ENCODE assay signal across 14 cellular contexts in the genomic region with DNA sequence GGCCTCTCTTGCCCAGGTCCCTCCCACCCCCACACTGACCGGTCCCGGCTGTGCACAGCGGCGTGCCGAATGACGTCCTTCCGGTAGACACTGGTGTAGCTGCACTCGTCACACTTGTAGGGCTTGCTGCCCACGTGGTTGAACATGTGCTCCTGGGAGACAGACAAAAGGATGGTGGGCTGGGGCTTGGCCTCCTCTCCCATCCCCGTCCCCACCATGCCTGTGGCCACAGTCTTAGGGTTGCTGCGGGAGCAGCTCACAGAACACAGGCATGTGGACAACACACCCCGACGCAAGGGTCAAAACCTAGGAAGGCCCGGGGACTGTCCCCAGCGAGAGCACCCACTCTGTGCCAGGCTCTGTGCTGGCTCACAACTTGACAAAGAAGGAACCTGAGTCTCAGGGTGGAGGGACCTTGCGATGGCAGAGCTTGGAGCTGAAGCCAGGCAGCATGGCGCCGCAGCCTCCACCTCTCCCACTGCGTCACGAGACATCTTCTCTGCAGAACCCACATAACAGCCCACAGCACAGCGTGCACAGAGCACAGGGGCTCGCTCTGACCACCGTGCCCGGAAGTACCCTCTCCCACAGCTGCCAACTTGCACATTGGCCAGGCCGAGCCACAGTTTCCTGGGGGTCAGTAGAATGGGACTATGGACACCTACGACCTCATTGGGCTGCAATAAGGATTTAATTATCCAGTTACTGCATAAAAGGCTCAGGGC. TPM values are rescaled to one million over a fixed set of nuclear protein-coding genes. Genes with fewer than 3 reads are reported as not detected.
DNase-seq lines count a peak whose midpoint lies in the region; ATAC-seq, FAIRE-seq and TF ChIP-seq lines count a peak whose summit lies in the region.
"Had no signal": no experiment of that assay in that cellular context is flagged by ENCODE, and none has a peak within 500 bp of the region (broad histone marks: within the 10 kb centered on the region; RNA-seq: fewer than 3 reads in every experiment).

No MANE protein-coding gene starts in this region.

- FAIRE-seq in kidney (lab: Jason Lieb, UNC): no peak
- FAIRE-seq: H54 had no signal

- no peak overlapping the region for H3K9ac ChIP-seq in kidney (ENCODE audit: low read length in 2 of 2)
- H3K9ac ChIP-seq: KMS-11 had no signal

- H3K27ac ChIP-seq in kidney (ENCODE audit: low read depth in 2 of 2, low read length in 2 of 2): no peak overlapping the region
- no peak overlapping the region for H3K27ac ChIP-seq in tibial artery
- H3K27ac ChIP-seq: breast epithelium, KMS-11, SJCRH30 had no signal

- DNase-seq in Right ventricle myocardium inferior (ENCODE audit: missing footprints) (peak; percentile 48), left cardiac atrium (no peak), kidney (peak; percentile 78), tibial artery (peak; percentile 16 to 60), NK-92 (lab: John Stamatoyannopoulos, UW; ENCODE audit: unreplicated experiment) (no peak)
- DNase-seq: 8988T; activated gamma-delta T cell treated with Interleukin-2 at 50 U/mL for 16 hours; DND-41; stimulated activated CD4-positive, alpha-beta T cell treated with anti-CD3 and anti-CD28 coated beads, Interleukin-4, amount 100 ng/mL, for 4 hours had no signal

- ATAC-seq in Right ventricle myocardium inferior (no peak), left cardiac atrium (no peak), GM21447 (IDR thresholded peaks at IDR 0.05; ENCODE audit: unreplicated experiment) (no peak)

- intact Hi-C loops in Right ventricle myocardium inferior (cut with DNase I): no loop called here
- intact Hi-C loops in left cardiac atrium (cut with DNase I): loop anchor here in 1 of 2 donors (2.0 to 5.0 kb wide), 2 partner anchors 71 to 140 kb away; a partner anchor contains a TSS
- intact Hi-C loops in kidney (cut with DNase I): loop anchor here (10.0 kb wide), 1 partner anchor 137 kb away; a partner anchor contains a TSS
- intact Hi-C loops in tibial artery (cut with DNase I; ENCODE audit: low total_unique reads): loop anchor here (10.0 kb wide), 1 partner anchor 137 kb away; a partner anchor contains a TSS

- peaks cover 48 to 63% of the 10 kb centered on the region in 2 donors for H3K36me3 ChIP-seq in kidney (ENCODE audit: control insufficient read depth in 1 of 2, insufficient read depth in 2 of 2, low read length in 2 of 2)
- H3K36me3 ChIP-seq in tibial artery: peaks cover 86 to 99% (median 93%) of the 10 kb centered on the region in 3 donors

- no peak for TF ChIP-seq CTCF in kidney (IDR thresholded peaks at IDR 0.05; ENCODE audit: borderline replicate concordance, extremely low read depth, insufficient read depth)
- no peak for TF ChIP-seq CTCF in tibial artery (IDR thresholded peaks at IDR 0.05)

- H3K4me3 ChIP-seq in kidney (ENCODE audit: low read length in 2 of 2) (no peak overlapping the region), tibial artery (no peak overlapping the region)
- H3K4me3 ChIP-seq: breast epithelium, SJCRH30 had no signal

- no peaks in the 10 kb centered on the region for H3K9me3 ChIP-seq in kidney (ENCODE audit: control insufficient read depth in 1 of 2, low read length in 2 of 2)
- no peaks in the 10 kb centered on the region for H3K9me3 ChIP-seq in tibial artery
- H3K9me3 ChIP-seq: breast epithelium, SJCRH30 had no signal

- no peaks in the 10 kb centered on the region for H3K27me3 ChIP-seq in tibial artery
- H3K27me3 ChIP-seq: breast epithelium, SJCRH30 had no signal

- H3K4me1 ChIP-seq in kidney (ENCODE audit: control insufficient read depth in 1 of 2, insufficient read depth in 1 of 2, low read depth in 1 of 2, low read length in 2 of 2) (no peaks in the 10 kb centered on the region), tibial artery (no peaks in the 10 kb centered on the region)
- H3K4me1 ChIP-seq: breast epithelium, SJCRH30 had no signal

RNA-seq across cellular contexts. Expression of a gene that starts 9.8 kb away (rescaled TPM):
- total RNA-seq in Right ventricle myocardium inferior (9.7 TPM), left cardiac atrium (1 to 10 TPM; 9.1 to 9.8 TPM), kidney (22.3 TPM)
- polyA plus RNA-seq in kidney (ENCODE audit: insufficient read depth, low read depth, low replicate concordance): 5.7 TPM

RNA-seq across cellular contexts. Expression of a gene that starts 27.7 kb away (rescaled TPM):
- 22.5 TPM for total RNA-seq in Right ventricle myocardium inferior
- 10 to 100 TPM; 23.1 to 27.6 TPM for total RNA-seq in left cardiac atrium
- total RNA-seq in kidney: 43.1 TPM
- polyA plus RNA-seq in kidney (ENCODE audit: insufficient read depth, low read depth, low replicate concordance): 27.4 TPM

RNA-seq across cellular contexts. Expression of a gene that starts 46.5 kb away (rescaled TPM):
- total RNA-seq in Right ventricle myocardium inferior (1.1 TPM), left cardiac atrium (1 to 10 TPM; 1.1 to 1.4 TPM), kidney (6.6 TPM)
- polyA plus RNA-seq in kidney (ENCODE audit: insufficient read depth, low read depth, low replicate concordance): not detected

RNA-seq across cellular contexts. Expression of a gene that starts 50.2 kb away (rescaled TPM):
- total RNA-seq in Right ventricle myocardium inferior: 156 TPM
- total RNA-seq in left cardiac atrium: 100 to 1,000 TPM in 1 of 2 donors, 10 to 100 TPM in 1; 86.4 to 397 TPM
- total RNA-seq in kidney: 345 TPM
- 790 TPM for polyA plus RNA-seq in kidney (ENCODE audit: insufficient read depth, low read depth, low replicate concordance)

Comparison
In these comparisons a context has a peak if more than half of its experiments do, and no peak if none do; other contexts are left out.
1. DNase-seq: peak in Right ventricle myocardium inferior (single experiment), kidney (single experiment) and tibial artery (2 of 2); none in left cardiac atrium (single experiment) and NK-92 (single experiment).